10 cellular contexts compared by ENCODE assay signal in genomic region chr10:103765981-103766380, GRCh38.
DNase-seq lines count a peak whose midpoint lies in the region; ATAC-seq, FAIRE-seq and TF ChIP-seq lines count a peak whose summit lies in the region.
"Had no signal": no experiment of that assay in that cellular context is flagged by ENCODE, and none has a peak within 500 bp of the region (broad histone marks: within the 10 kb centered on the region; RNA-seq: fewer than 3 reads in every experiment).

No MANE protein-coding gene starts in this region.

- H3K4me3 Mint-ChIP-seq in progenitor cell of endocrine pancreas (ENCODE audit: low read depth): no peak overlapping the region
- H3K4me3 Mint-ChIP-seq: endodermal cell had no signal

- H3K9me3 Mint-ChIP-seq in progenitor cell of endocrine pancreas (ENCODE audit: low read depth): no peaks in the 10 kb centered on the region
- H3K9me3 Mint-ChIP-seq: endodermal cell had no signal

- TF ChIP-seq CTCF in progenitor cell of endocrine pancreas (IDR thresholded peaks at IDR 0.05; ENCODE audit: unreplicated experiment) (no peak), D721Med (IDR thresholded peaks at IDR 0.05; ENCODE audit: insufficient read depth, missing control alignments) (no peak)

- H3K27me3 Mint-ChIP-seq in progenitor cell of endocrine pancreas: no peaks in the 10 kb centered on the region

- peak; percentile 15 for ATAC-seq in esophagus mucosa
- no peak for ATAC-seq in HG03175 (IDR thresholded peaks at IDR 0.05; ENCODE audit: unreplicated experiment)

- FAIRE-seq in D721Med (lab: Jason Lieb, UNC): no peak

- no peak overlapping the region for H3K27ac Mint-ChIP-seq in progenitor cell of endocrine pancreas
- H3K27ac Mint-ChIP-seq: endodermal cell had no signal

- DNase-seq in NCI-H226: peak; percentile 48
- DNase-seq in activated CD8-positive, alpha-beta memory T cell treated with anti-CD3 and anti-CD28 coated beads for 24 hours: peak; percentile 87
- peak; percentile 56 to 63 for DNase-seq in stimulated activated CD8-positive, alpha-beta memory T cell treated with anti-CD3 and anti-CD28 coated beads, Interleukin-2, amount 100 ng/mL, for 1 hour (ENCODE audit: low read depth in 2 of 2)
- DNase-seq in SIG-M5 treated with dmso at 0.1 percent for 504 hours (lab: John Stamatoyannopoulos, UW; ENCODE audit: unreplicated experiment): no peak
- DNase-seq in progenitor cell of endocrine pancreas (ENCODE audit: low spot score, unreplicated experiment): no peak
- DNase-seq in D721Med (ENCODE audit: insufficient read length, low spot score): no peak
- DNase-seq: endodermal cell, NCI-H2227 treated with DMSO at 0.1 percent for 48 hours had no signal

- peaks cover 7% of the 10 kb centered on the region for H3K36me3 Mint-ChIP-seq in progenitor cell of endocrine pancreas (ENCODE audit: insufficient read depth)

- H3K4me1 Mint-ChIP-seq in progenitor cell of endocrine pancreas (ENCODE audit: low read depth): peaks cover 11% of the 10 kb centered on the region

Comparison
In these comparisons a context has a peak if more than half of its experiments do, and no peak if none do; other contexts are left out.
1. DNase-seq: peak in NCI-H226 (single experiment), activated CD8-positive, alpha-beta memory T cell treated with anti-CD3 and anti-CD28 coated beads for 24 hours (single experiment) and stimulated activated CD8-positive, alpha-beta memory T cell treated with anti-CD3 and anti-CD28 coated beads, Interleukin-2, amount 100 ng/mL, for 1 hour (2 of 2); none in SIG-M5 treated with dmso at 0.1 percent for 504 hours (single experiment), progenitor cell of endocrine pancreas (single experiment) and D721Med (single experiment).